1 cellular context compared by ENCODE assay signal in genomic region chr20:35662541-35662940, GRCh38.
TF ChIP-seq lines count a peak whose summit lies in the region.

No MANE protein-coding gene starts in this region.

TF ChIP-seq in endothelial cell of umbilical vein, 7 proteins besides CTCF, POLR2A, EP300 and RAD21 (continued from another document):
- no peak for TF ChIP-seq MAX (IDR thresholded peaks at IDR 0.05; ENCODE audit: insufficient read depth, insufficient read length)
- TF ChIP-seq POLR2AphosphoS5 (IDR thresholded peaks at IDR 0.05; ENCODE audit: insufficient read depth, low read depth, low read length) = no peak
- no peak for TF ChIP-seq EZH2 (IDR thresholded peaks at IDR 0.05; ENCODE audit: borderline replicate concordance, low read depth, low read length, severe bottlenecking)
- TF ChIP-seq GATA2 (IDR thresholded peaks at IDR 0.05; ENCODE audit: insufficient read depth, insufficient read length, low read depth, low read length) = no peak
- no peak for TF ChIP-seq MYC (IDR thresholded peaks at IDR 0.05; ENCODE audit: low read depth, low read length)
- no peak for TF ChIP-seq JUN (IDR thresholded peaks at IDR 0.05; ENCODE audit: borderline replicate concordance, insufficient read depth, insufficient read length, low read depth)
